11 cellular contexts compared by ENCODE assay signal in genomic region chr21:43574741-43575465, GRCh38.
DNase-seq lines count a peak whose midpoint lies in the region; ATAC-seq and TF ChIP-seq lines count a peak whose summit lies in the region.
"Had no signal": no experiment of that assay in that cellular context is flagged by ENCODE, and none has a peak within 500 bp of the region (broad histone marks: within the 10 kb centered on the region; RNA-seq: fewer than 3 reads in every experiment).

No MANE protein-coding gene starts in this region.

- H3K27ac Mint-ChIP-seq in GM23338, result no peak overlapping the region; the same call in 1 of the 2 replicates
- peak overlapping the region; percentile 85 for H3K27ac Mint-ChIP-seq in chondrocyte (ENCODE audit: unreplicated experiment)
- H3K27ac Mint-ChIP-seq in activated naive CD4-positive, alpha-beta T cell treated with anti-CD3 and anti-CD28 coated beads, Interleukin-2, amount 50 U/mL, for 72 hours, result peak overlapping the region in 1 of 2 donors; percentile 15
- H3K27ac Mint-ChIP-seq: IgD-negative memory B cell had no signal

- H3K27ac ChIP-seq in GM23338 (ENCODE audit: low read depth), result no peak overlapping the region
- peak overlapping the region; percentile 65 for H3K27ac ChIP-seq in lower lobe of right lung
- peak overlapping the region; percentile 22 to 46 (median 26) for H3K27ac ChIP-seq in gastrocnemius medialis
- no peak overlapping the region for H3K27ac ChIP-seq in Karpas-422 (ENCODE audit: low read length)
- H3K27ac ChIP-seq: WERI-Rb-1 had no signal

- peaks cover 6% of the 10 kb centered on the region; the same call in 2 of the 3 replicates for H3K4me1 Mint-ChIP-seq in GM23338
- peaks cover 33% of the 10 kb centered on the region for H3K4me1 Mint-ChIP-seq in chondrocyte (ENCODE audit: low read depth)

- H3F3A ChIP-seq in GM23338 (replicated peaks; ENCODE audit: low read depth), result no peaks in the 10 kb centered on the region

- TF ChIP-seq POLR2A in gastrocnemius medialis (IDR thresholded peaks at IDR 0.05), result no peak

- in situ Hi-C loops in gastrocnemius medialis (cut with MboI; ENCODE audit: low sequenced_read_pairs in 4 of 4), result no loop called here

- H3K4me2 ChIP-seq in GM23338, result no peak overlapping the region
- no peak overlapping the region for H3K4me2 ChIP-seq in Karpas-422 (ENCODE audit: low read depth, low read length, poor library complexity, severe bottlenecking)

- H3K9me3 ChIP-seq in lower lobe of right lung (no peaks in the 10 kb centered on the region), gastrocnemius medialis (no peaks in the 10 kb centered on the region), Karpas-422 (ENCODE audit: low read length) (no peaks in the 10 kb centered on the region)

- DNase-seq in GM23338 (ENCODE audit: low spot score) (no peak), chondrocyte (ENCODE audit: low spot score) (no peak), lower lobe of right lung (peak; percentile 70), gastrocnemius medialis (peak; percentile 14 to 39), SK-N-DZ (ENCODE audit: low spot score) (no peak), Karpas-422 (no peak), kidney glomerular epithelial cell (lab: John Stamatoyannopoulos, UW) (no peak)
- no peak for DNase-seq in activated naive CD4-positive, alpha-beta T cell treated with anti-CD3 and anti-CD28 coated beads, Interleukin-2, amount 50 U/mL, for 72 hours (ENCODE audit: low spot score in 2 of 2)
- DNase-seq: activated T-cell treated with anti-CD3 and anti-CD28 coated beads, Interleukin-2, amount 50 U/mL, for 48 hours; WERI-Rb-1 had no signal

- peaks cover 7% of the 10 kb centered on the region for H3K27me3 Mint-ChIP-seq in GM23338 (ENCODE audit: insufficient read depth, low read depth, poor library complexity)
- H3K27me3 Mint-ChIP-seq in chondrocyte (ENCODE audit: low read depth), result no peaks in the 10 kb centered on the region

- H3K79me2 ChIP-seq in GM23338 (replicated peaks; ENCODE audit: insufficient read depth) (no peaks in the 10 kb centered on the region), Karpas-422 (ENCODE audit: low read length) (no peaks in the 10 kb centered on the region)

- no peaks in the 10 kb centered on the region for H3K9me3 Mint-ChIP-seq in GM23338
- H3K9me3 Mint-ChIP-seq in chondrocyte (ENCODE audit: low read depth), result no peaks in the 10 kb centered on the region
- H3K9me3 Mint-ChIP-seq in activated naive CD4-positive, alpha-beta T cell treated with anti-CD3 and anti-CD28 coated beads, Interleukin-2, amount 50 U/mL, for 72 hours, result no peaks in the 10 kb centered on the region
- H3K9me3 Mint-ChIP-seq: IgD-negative memory B cell had no signal

- no peak overlapping the region for H3K4me3 Mint-ChIP-seq in GM23338
- H3K4me3 Mint-ChIP-seq in chondrocyte (ENCODE audit: unreplicated experiment), result no peak overlapping the region
- H3K4me3 Mint-ChIP-seq: IgD-negative memory B cell had no signal

- H3K4me3 ChIP-seq in GM23338, result no peak overlapping the region
- H3K4me3 ChIP-seq in lower lobe of right lung, result no peak overlapping the region
- H3K4me3 ChIP-seq in gastrocnemius medialis, result no peak overlapping the region
- H3K4me3 ChIP-seq in Karpas-422 (ENCODE audit: low read length), result no peak overlapping the region

- H3K4me1 ChIP-seq in GM23338 (ENCODE audit: insufficient read depth) (no peaks in the 10 kb centered on the region), lower lobe of right lung (peaks cover 12% of the 10 kb centered on the region), gastrocnemius medialis (peaks cover 6 to 9% of the 10 kb centered on the region in 2 donors), Karpas-422 (ENCODE audit: low read length) (no peaks in the 10 kb centered on the region)

- H3K9me2 ChIP-seq in GM23338 (ENCODE audit: insufficient read depth) (no peaks in the 10 kb centered on the region), Karpas-422 (replicated peaks; ENCODE audit: insufficient read depth, low read length) (no peaks in the 10 kb centered on the region)

- H3K36me3 ChIP-seq in GM23338 (ENCODE audit: insufficient read depth) (no peaks in the 10 kb centered on the region), lower lobe of right lung (no peaks in the 10 kb centered on the region), gastrocnemius medialis (no peaks in the 10 kb centered on the region), Karpas-422 (ENCODE audit: insufficient read depth, low read length) (no peaks in the 10 kb centered on the region)
- H3K36me3 ChIP-seq: WERI-Rb-1 had no signal

- ATAC-seq in GM23338 (peak; percentile 80), lower lobe of right lung (peak; percentile 64 to 69), gastrocnemius medialis (peak; percentile 13 to 28)
- ATAC-seq in activated naive CD4-positive, alpha-beta T cell treated with anti-CD3 and anti-CD28 coated beads, Interleukin-2, amount 50 U/mL, for 72 hours, result no peak

- H3K36me3 Mint-ChIP-seq in GM23338 (ENCODE audit: low read depth), result no peaks in the 10 kb centered on the region
- no peaks in the 10 kb centered on the region for H3K36me3 Mint-ChIP-seq in chondrocyte (ENCODE audit: low read depth)
- H3K36me3 Mint-ChIP-seq in activated naive CD4-positive, alpha-beta T cell treated with anti-CD3 and anti-CD28 coated beads, Interleukin-2, amount 50 U/mL, for 72 hours, result no peaks in the 10 kb centered on the region
- H3K36me3 Mint-ChIP-seq: IgD-negative memory B cell had no signal

- H2AFZ ChIP-seq in GM23338 (no peak overlapping the region), Karpas-422 (ENCODE audit: low read length) (no peak overlapping the region)

- H3K27me3 ChIP-seq in GM23338 (ENCODE audit: insufficient read depth) (no peaks in the 10 kb centered on the region), lower lobe of right lung (ENCODE audit: low read depth) (no peaks in the 10 kb centered on the region), gastrocnemius medialis (no peaks in the 10 kb centered on the region), Karpas-422 (ENCODE audit: low read length) (no peaks in the 10 kb centered on the region)

- H4K20me1 ChIP-seq in GM23338 (replicated peaks; ENCODE audit: insufficient read depth) (no peaks in the 10 kb centered on the region), Karpas-422 (ENCODE audit: insufficient read depth, low read depth, low read length) (no peaks in the 10 kb centered on the region)

- H3K9ac ChIP-seq in Karpas-422 (ENCODE audit: low read length), result no peak overlapping the region

- TF ChIP-seq CTCF in GM23338 (conservative IDR thresholded peaks at IDR 0.05; ENCODE audit: low read depth in 2 of 2) (no peak), chondrocyte (IDR thresholded peaks at IDR 0.05) (no peak), lower lobe of right lung (IDR thresholded peaks at IDR 0.05) (no peak), gastrocnemius medialis (IDR thresholded peaks at IDR 0.05 in 4 of 5, conservative IDR thresholded peaks at IDR 0.05 in 1 of 5) (no peak)

- intact Hi-C loops in lower lobe of right lung (cut with DNase I) (no loop called here), gastrocnemius medialis (cut with DNase I; ENCODE audit: low total_unique reads) (no loop called here)

TF ChIP-seq in GM23338, 12 proteins besides CTCF, POLR2A, EP300 and RAD21:
- no peak for TF ChIP-seq POLR2AphosphoS5 (IDR thresholded peaks at IDR 0.05; ENCODE audit: low read depth)
- TF ChIP-seq CREB1 (CRISPR knock-in tag; IDR thresholded peaks at IDR 0.05; ENCODE audit: low read depth), result no peak
- no peak for TF ChIP-seq EZH2 (IDR thresholded peaks at IDR 0.05; ENCODE audit: low read depth, unreplicated experiment)
- TF ChIP-seq ZNF114 (CRISPR knock-in tag; IDR thresholded peaks at IDR 0.05), result no peak
TF ChIP-seq in GM23338: peak in this region for 0.

Comparison
In these comparisons a context has a peak if more than half of its experiments do, and no peak if none do; other contexts are left out.
1. ATAC-seq: peak in GM23338 (single experiment), lower lobe of right lung (2 of 2) and gastrocnemius medialis (2 of 2); none in activated naive CD4-positive, alpha-beta T cell treated with anti-CD3 and anti-CD28 coated beads, Interleukin-2, amount 50 U/mL, for 72 hours (0 of 2).
2. DNase-seq: peak in lower lobe of right lung (single experiment) and gastrocnemius medialis (2 of 2); none in GM23338 (single experiment), chondrocyte (single experiment), activated naive CD4-positive, alpha-beta T cell treated with anti-CD3 and anti-CD28 coated beads, Interleukin-2, amount 50 U/mL, for 72 hours (0 of 2), SK-N-DZ (single experiment), Karpas-422 (single experiment) and kidney glomerular epithelial cell (single experiment).
3. H3K27ac ChIP-seq: peak in lower lobe of right lung (single experiment) and gastrocnemius medialis (4 of 4); none in GM23338 (single experiment) and Karpas-422 (single experiment).